Comparison of ENCODE assay signal across 18 cellular contexts in genomic region chr16:76899767-76900166, GRCh38.
"Had no signal": no experiment of that assay in that cellular context is flagged by ENCODE, and none has a peak within 500 bp of the region (broad histone marks: within the 10 kb centered on the region; RNA-seq: fewer than 3 reads in every experiment).

No MANE protein-coding gene starts in this region.

- H3K36me3 ChIP-seq: esophagus muscularis mucosa, gastrocnemius medialis, heart right ventricle, sigmoid colon had no signal

- H3K27me3 ChIP-seq: esophagus muscularis mucosa, gastrocnemius medialis, heart right ventricle, sigmoid colon had no signal

- H3K27ac ChIP-seq: esophagus muscularis mucosa, gastrocnemius medialis, heart right ventricle, psoas muscle, sigmoid colon, skin epidermis had no signal

- FAIRE-seq: endometrium, keratinocyte, urothelium cell line had no signal

- H3K4me3 ChIP-seq: esophagus muscularis mucosa, gastrocnemius medialis, heart right ventricle, mucosa of descending colon, psoas muscle, sigmoid colon, skin epidermis had no signal

- H3K9me3 ChIP-seq: esophagus muscularis mucosa, gastrocnemius medialis, mucosa of descending colon, psoas muscle, sigmoid colon had no signal

- DNase-seq: effector memory CD4-positive, alpha-beta T cell; gastrocnemius medialis; heart right ventricle; immature natural killer cell; left colon; mammary epithelial cell; mucosa of descending colon; occipital lobe; psoas muscle; sigmoid colon; stimulated activated CD4-positive, alpha-beta T cell treated with anti-CD3 and anti-CD28 coated beads, Interleukin-12 subunit alpha, Interleukin-12 subunit beta, amount 100 ng/mL, for 4 hours; stimulated activated naive CD4-positive, alpha-beta T cell treated with Interleukin-2 at 50 U/mL for 16 hours had no signal

- ATAC-seq: gastrocnemius medialis; heart right ventricle; left colon; mucosa of descending colon; natural killer cell treated with Interleukin-12 subunit alpha and Interleukin-12 subunit beta and Interleukin-15 and Interleukin-18, amount 100 ng/mL, for 72 hours; psoas muscle had no signal

- H3K4me1 ChIP-seq: esophagus muscularis mucosa, gastrocnemius medialis, heart right ventricle, psoas muscle, sigmoid colon had no signal
